Comparison of ENCODE assay signal across 8 cellular contexts in genomic region chr21:37532868-37533780, GRCh38.
DNase-seq lines count a peak whose midpoint lies in the region; ATAC-seq, FAIRE-seq and TF ChIP-seq lines count a peak whose summit lies in the region.

No MANE protein-coding gene starts in this region.

- DNase-seq in ELF-1 (ENCODE audit: low read depth, low spot score): peak; percentile 53
- DNase-seq in NCI-H460 (ENCODE audit: extremely low read depth, low read depth): peak; percentile 41
- peak; percentile 59 for DNase-seq in fibroblast of mammary gland (ENCODE audit: low read depth)
- peak; percentile 31 to 61 for DNase-seq in stimulated activated effector memory CD8-positive, alpha-beta T cell treated with anti-CD3 and anti-CD28 coated beads, Interleukin-12 subunit alpha, Interleukin-12 subunit beta, amount 100 ng/mL, for 72 hours (ENCODE audit: low spot score in 2 of 2)
- DNase-seq in GM12891 (ENCODE audit: insufficient read length, low spot score): no peak
- no peak for DNase-seq in hippocampal formation (lab: John Stamatoyannopoulos, UW)
- DNase-seq in NCI-H2171 (lab: John Stamatoyannopoulos, UW): no peak

- H3K4me3 Mint-ChIP-seq in stimulated activated effector memory CD8-positive, alpha-beta T cell treated with anti-CD3 and anti-CD28 coated beads, Interleukin-12 subunit alpha, Interleukin-12 subunit beta, amount 100 ng/mL, for 72 hours: peak overlapping the region; percentile 69

- ATAC-seq in GM21423 (IDR thresholded peaks at IDR 0.05; ENCODE audit: unreplicated experiment): peak; percentile 53
- peak; percentile 98 for ATAC-seq in stimulated activated effector memory CD8-positive, alpha-beta T cell treated with anti-CD3 and anti-CD28 coated beads, Interleukin-12 subunit alpha, Interleukin-12 subunit beta, amount 100 ng/mL, for 72 hours

- peak overlapping the region; percentile 43 for H3K27ac Mint-ChIP-seq in stimulated activated effector memory CD8-positive, alpha-beta T cell treated with anti-CD3 and anti-CD28 coated beads, Interleukin-12 subunit alpha, Interleukin-12 subunit beta, amount 100 ng/mL, for 72 hours

- no peak for TF ChIP-seq CTCF in fibroblast of mammary gland (conservative IDR thresholded peaks at IDR 0.05; ENCODE audit: control insufficient read depth, insufficient read depth, low read depth, low read length)

- peaks cover 25% of the 10 kb centered on the region for H3K4me1 Mint-ChIP-seq in stimulated activated effector memory CD8-positive, alpha-beta T cell treated with anti-CD3 and anti-CD28 coated beads, Interleukin-12 subunit alpha, Interleukin-12 subunit beta, amount 100 ng/mL, for 72 hours

- FAIRE-seq in GM12891 (lab: Jason Lieb, UNC): no peak

- H3K36me3 Mint-ChIP-seq in stimulated activated effector memory CD8-positive, alpha-beta T cell treated with anti-CD3 and anti-CD28 coated beads, Interleukin-12 subunit alpha, Interleukin-12 subunit beta, amount 100 ng/mL, for 72 hours: no peaks in the 10 kb centered on the region

- no peak overlapping the region for H3K4me3 ChIP-seq in fibroblast of mammary gland (ENCODE audit: control insufficient read depth, low read depth, low read length)

- no peak for TF ChIP-seq POLR2A in GM12891 (IDR thresholded peaks at IDR 0.05; ENCODE audit: low read depth, low read length)

- peaks cover 8% of the 10 kb centered on the region for H3K9me3 Mint-ChIP-seq in stimulated activated effector memory CD8-positive, alpha-beta T cell treated with anti-CD3 and anti-CD28 coated beads, Interleukin-12 subunit alpha, Interleukin-12 subunit beta, amount 100 ng/mL, for 72 hours

TF ChIP-seq in GM12891, 5 proteins besides CTCF, POLR2A, EP300 and RAD21:
- TF ChIP-seq POU2F2 (IDR thresholded peaks at IDR 0.05; ENCODE audit: low read depth, low read length): no peak
- TF ChIP-seq TAF1 (IDR thresholded peaks at IDR 0.05; ENCODE audit: low read depth, low read length): no peak
- no peak for TF ChIP-seq PAX5 (IDR thresholded peaks at IDR 0.05; ENCODE audit: insufficient read depth, low read length, severe bottlenecking)
- TF ChIP-seq POLR2AphosphoS5 (IDR thresholded peaks at IDR 0.05; ENCODE audit: low read depth, low read length): no peak
- no peak for TF ChIP-seq SPI1 (IDR thresholded peaks at IDR 0.05; ENCODE audit: low read depth, low read length)
TF ChIP-seq in GM12891: peak in this region for 0.

Comparison
In these comparisons a context has a peak if more than half of its experiments do, and no peak if none do; other contexts are left out.
1. DNase-seq: peak in ELF-1 (single experiment), NCI-H460 (single experiment), fibroblast of mammary gland (single experiment) and stimulated activated effector memory CD8-positive, alpha-beta T cell treated with anti-CD3 and anti-CD28 coated beads, Interleukin-12 subunit alpha, Interleukin-12 subunit beta, amount 100 ng/mL, for 72 hours (2 of 2); none in GM12891 (single experiment), hippocampal formation (0 of 2) and NCI-H2171 (single experiment).